ENCODE assay signal across 24 cellular contexts in genomic region chr16:74307383-74307782, GRCh38.
"Had no signal": no experiment of that assay in that cellular context is flagged by ENCODE, and none has a peak within 500 bp of the region (broad histone marks: within the 10 kb centered on the region; RNA-seq: fewer than 3 reads in every experiment).

No MANE protein-coding gene starts in this region.

- H3K4me1 Mint-ChIP-seq: activated naive CD4-positive, alpha-beta T cell treated with anti-CD3 and anti-CD28 coated beads, Interleukin-2, amount 50 U/mL, for 24 hours; memory B cell; neural crest cell; T-cell had no signal

- H3K27ac Mint-ChIP-seq: activated naive CD4-positive, alpha-beta T cell treated with anti-CD3 and anti-CD28 coated beads, Interleukin-2, amount 50 U/mL, for 24 hours; dendritic cell treated with granulocyte-macrophage colony-stimulating factor and Interleukin-4, amounts not matched to agents 40 ng/mL and 50 ng/mL, for 4 days; memory B cell; stimulated activated memory B cell treated with anti-CD40 and anti-IgM and Interleukin-4, amounts not matched to agents 10 μg/mL and 1 μg/mL and 100 μg/mL, for 72 hours; T-cell; type B pancreatic cell had no signal

- DNase-seq: activated CD4-positive, alpha-beta T cell treated with anti-CD3 and anti-CD28 coated beads, Interleukin-2, amount 50 U/mL, for 48 hours; activated gamma-delta T cell treated with Interleukin-2 at 50 U/mL for 16 hours; anterior cingulate cortex; body of pancreas; caudate nucleus; effector CD4-positive, alpha-beta T cell; erythroblast; foreskin fibroblast; heart right ventricle; islet precursor cell; left cardiac atrium; occipital lobe; posterior cingulate gyrus; sigmoid colon; stimulated activated CD4-positive, alpha-beta T cell treated with anti-CD3 and anti-CD28 coated beads, Interleukin-15, amount 100 ng/mL, for 24 hours; T-cell had no signal

- H3K4me3 ChIP-seq: body of pancreas, heart right ventricle, sigmoid colon, smooth muscle cell, thoracic aorta had no signal

- H3K27ac ChIP-seq: body of pancreas, sigmoid colon, thoracic aorta had no signal

- H3K4me1 ChIP-seq: body of pancreas, sigmoid colon had no signal

- ATAC-seq: body of pancreas; left cardiac atrium; stimulated activated memory B cell treated with anti-CD40 and anti-IgM and Interleukin-4, amounts not matched to agents 10 μg/mL and 1 μg/mL and 100 μg/mL, for 72 hours; T-cell had no signal

- H3K9me3 ChIP-seq: body of pancreas, heart right ventricle, sigmoid colon, thoracic aorta had no signal

- H3K9me3 Mint-ChIP-seq: activated naive CD4-positive, alpha-beta T cell treated with anti-CD3 and anti-CD28 coated beads, Interleukin-2, amount 50 U/mL, for 24 hours; dendritic cell treated with granulocyte-macrophage colony-stimulating factor and Interleukin-4, amounts not matched to agents 40 ng/mL and 50 ng/mL, for 4 days; memory B cell; neural crest cell; stimulated activated memory B cell treated with anti-CD40 and anti-IgM and Interleukin-4, amounts not matched to agents 10 μg/mL and 1 μg/mL and 100 μg/mL, for 72 hours; T-cell; type B pancreatic cell had no signal

- H3K27me3 Mint-ChIP-seq: activated naive CD4-positive, alpha-beta T cell treated with anti-CD3 and anti-CD28 coated beads, Interleukin-2, amount 50 U/mL, for 24 hours; dendritic cell treated with granulocyte-macrophage colony-stimulating factor and Interleukin-4, amounts not matched to agents 40 ng/mL and 50 ng/mL, for 4 days; memory B cell; stimulated activated memory B cell treated with anti-CD40 and anti-IgM and Interleukin-4, amounts not matched to agents 10 μg/mL and 1 μg/mL and 100 μg/mL, for 72 hours; T-cell; type B pancreatic cell had no signal

- H3K27me3 ChIP-seq: body of pancreas, heart right ventricle, sigmoid colon had no signal

- H3K4me3 Mint-ChIP-seq: activated naive CD4-positive, alpha-beta T cell treated with anti-CD3 and anti-CD28 coated beads, Interleukin-2, amount 50 U/mL, for 24 hours; dendritic cell treated with granulocyte-macrophage colony-stimulating factor and Interleukin-4, amounts not matched to agents 40 ng/mL and 50 ng/mL, for 4 days; memory B cell; neural crest cell; stimulated activated memory B cell treated with anti-CD40 and anti-IgM and Interleukin-4, amounts not matched to agents 10 μg/mL and 1 μg/mL and 100 μg/mL, for 72 hours; T-cell; type B pancreatic cell had no signal
